In the genomic region with DNA sequence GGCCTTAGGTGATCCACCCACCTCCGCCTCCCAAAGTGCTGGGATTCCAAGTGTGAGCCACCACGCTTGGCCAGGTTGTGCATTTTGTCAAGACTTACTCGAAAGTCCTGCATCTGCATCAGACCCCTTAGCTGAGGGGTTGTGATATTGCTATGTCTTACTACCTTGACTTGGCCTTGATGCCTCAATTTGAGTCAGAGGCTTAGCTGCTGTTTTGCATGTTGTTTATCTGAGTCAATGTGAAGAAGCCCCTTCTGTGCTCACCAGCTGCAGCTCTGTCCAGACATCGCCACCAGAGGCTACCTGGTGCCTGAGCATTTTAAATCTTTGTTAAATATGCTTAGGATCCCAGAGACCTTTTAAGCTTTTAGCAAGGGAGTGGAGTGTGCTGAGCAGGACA, we compare ENCODE assay signal across 17 cellular contexts. TPM values are rescaled to one million over a fixed set of nuclear protein-coding genes. Genes with fewer than 3 reads are reported as not detected.
DNase-seq lines count a peak whose midpoint lies in the region; ATAC-seq and TF ChIP-seq lines count a peak whose summit lies in the region.
"Had no signal": no experiment of that assay in that cellular context is flagged by ENCODE, and none has a peak within 500 bp of the region (broad histone marks: within the 10 kb centered on the region; RNA-seq: fewer than 3 reads in every experiment).

No MANE protein-coding gene starts in this region.

- H3K4me3 ChIP-seq in GM12865 (ENCODE audit: low read depth, low read length), result no peak overlapping the region
- H3K4me3 ChIP-seq in endodermal cell (ENCODE audit: low read length), result no peak overlapping the region
- H3K4me3 ChIP-seq: HAP-1 had no signal

- peaks cover 13% of the 10 kb centered on the region for H3K36me3 Mint-ChIP-seq in endodermal cell (ENCODE audit: low read depth)

- DNase-seq in GM12865 (ENCODE audit: low read depth), result peak; percentile 58
- peak; percentile 45 for DNase-seq in endodermal cell
- DNase-seq in NCI-H510A (lab: John Stamatoyannopoulos, UW), result no peak
- DNase-seq: NCI-H1436, NCI-H2081 treated with DMSO at 0.1 percent for 48 hours, NCI-H226, T-helper 1 cell had no signal

- H3K4me1 ChIP-seq in endodermal cell (ENCODE audit: control insufficient read depth, insufficient read depth, low read length), result peaks cover 7% of the 10 kb centered on the region
- H3K4me1 ChIP-seq: Caco-2, HAP-1 had no signal

- H3K9me3 ChIP-seq in endodermal cell (ENCODE audit: control insufficient read depth, low read length), result no peaks in the 10 kb centered on the region
- H3K9me3 ChIP-seq: Caco-2, HAP-1 had no signal

- H3K27ac ChIP-seq in endodermal cell (ENCODE audit: low read depth, low read length), result no peak overlapping the region

- no peak for TF ChIP-seq CTCF in GM12865 (IDR thresholded peaks at IDR 0.05; ENCODE audit: insufficient read depth, low read depth, low read length, missing control alignments)
- TF ChIP-seq CTCF in endodermal cell (conservative IDR thresholded peaks at IDR 0.05), result peak; percentile 16

- 93 to 100% methylated on average over 2 to 4 of the region's 4 CpGs for WGBS in endodermal cell (ENCODE audit: insufficient coverage in 1 of 2, insufficient read length in 1 of 2), 2 experiments

- H3K27ac Mint-ChIP-seq in endodermal cell, result no peak overlapping the region
- H3K27ac Mint-ChIP-seq: IgD-negative memory B cell had no signal

- no peak overlapping the region for H3K9ac ChIP-seq in endodermal cell (ENCODE audit: extremely low read depth, low read length, poor library complexity, severe bottlenecking)

- no peaks in the 10 kb centered on the region for H3K9me3 Mint-ChIP-seq in endodermal cell
- H3K9me3 Mint-ChIP-seq: IgD-negative memory B cell had no signal

- H3K4me3 Mint-ChIP-seq in endodermal cell, result no peak overlapping the region
- H3K4me3 Mint-ChIP-seq: IgD-negative memory B cell had no signal

- H3K36me3 ChIP-seq in endodermal cell (ENCODE audit: control insufficient read depth, insufficient read depth, low read length), result no peaks in the 10 kb centered on the region
- H3K36me3 ChIP-seq: HAP-1 had no signal

- ATAC-seq in GM18873 (IDR thresholded peaks at IDR 0.05; ENCODE audit: low FRiP score, unreplicated experiment), result peak; percentile 44
- ATAC-seq in HG03039 (IDR thresholded peaks at IDR 0.05; ENCODE audit: unreplicated experiment), result peak; percentile 81
- ATAC-seq in GM18909 (IDR thresholded peaks at IDR 0.05; ENCODE audit: poor library complexity, unreplicated experiment), result no peak
- ATAC-seq in GM21528 (IDR thresholded peaks at IDR 0.05; ENCODE audit: low FRiP score, unreplicated experiment), result no peak

- no peaks in the 10 kb centered on the region for H3K27me3 Mint-ChIP-seq in endodermal cell (ENCODE audit: insufficient read depth)
- H3K27me3 Mint-ChIP-seq: IgD-negative memory B cell had no signal

- peaks cover 15% of the 10 kb centered on the region for H3K4me1 Mint-ChIP-seq in endodermal cell
- H3K4me1 Mint-ChIP-seq: IgD-negative memory B cell had no signal

- no peaks in the 10 kb centered on the region for H3K27me3 ChIP-seq in endodermal cell (ENCODE audit: control insufficient read depth, insufficient read depth, low read length, poor library complexity, severe bottlenecking)

RNA-seq across cellular contexts. Expression of a gene that starts 18.1 kb away (rescaled TPM):
- 10 to 100 TPM in 1 of 2 donors, 1 to 10 TPM in 1; 10.0 to 10.7 TPM for total RNA-seq in endodermal cell
- polyA plus RNA-seq in endodermal cell (2013, experiment 1 of 2), result 12.6 TPM
- polyA plus RNA-seq in endodermal cell (2013, experiment 2 of 2), result 11.0 TPM

RNA-seq across cellular contexts. Expression of a gene that starts 37.9 kb away (rescaled TPM):
- total RNA-seq in endodermal cell, result 10 to 100 TPM; 23.2 to 23.8 TPM
- polyA plus RNA-seq in endodermal cell (2013, experiment 1 of 2), result 9.8 TPM
- polyA plus RNA-seq in endodermal cell (2013, experiment 2 of 2), result 8.4 TPM

RNA-seq across cellular contexts. Expression of a gene that starts 53.4 kb away (rescaled TPM):
- total RNA-seq in endodermal cell, result under 1 TPM in 1 of 2 donors, not detected in 1; 0.15 TPM
- not detected for polyA plus RNA-seq in endodermal cell (2013, experiment 1 of 2)
- polyA plus RNA-seq in endodermal cell (2013, experiment 2 of 2), result not detected
- total RNA-seq: A673, Caco-2, HT1080, LHCN-M2 had no signal

Comparison
In these comparisons a context has a peak if more than half of its experiments do, and no peak if none do; other contexts are left out.
1. ATAC-seq: peak in GM18873 (single experiment) and HG03039 (single experiment); none in GM18909 (single experiment) and GM21528 (single experiment).